In the genomic region with DNA sequence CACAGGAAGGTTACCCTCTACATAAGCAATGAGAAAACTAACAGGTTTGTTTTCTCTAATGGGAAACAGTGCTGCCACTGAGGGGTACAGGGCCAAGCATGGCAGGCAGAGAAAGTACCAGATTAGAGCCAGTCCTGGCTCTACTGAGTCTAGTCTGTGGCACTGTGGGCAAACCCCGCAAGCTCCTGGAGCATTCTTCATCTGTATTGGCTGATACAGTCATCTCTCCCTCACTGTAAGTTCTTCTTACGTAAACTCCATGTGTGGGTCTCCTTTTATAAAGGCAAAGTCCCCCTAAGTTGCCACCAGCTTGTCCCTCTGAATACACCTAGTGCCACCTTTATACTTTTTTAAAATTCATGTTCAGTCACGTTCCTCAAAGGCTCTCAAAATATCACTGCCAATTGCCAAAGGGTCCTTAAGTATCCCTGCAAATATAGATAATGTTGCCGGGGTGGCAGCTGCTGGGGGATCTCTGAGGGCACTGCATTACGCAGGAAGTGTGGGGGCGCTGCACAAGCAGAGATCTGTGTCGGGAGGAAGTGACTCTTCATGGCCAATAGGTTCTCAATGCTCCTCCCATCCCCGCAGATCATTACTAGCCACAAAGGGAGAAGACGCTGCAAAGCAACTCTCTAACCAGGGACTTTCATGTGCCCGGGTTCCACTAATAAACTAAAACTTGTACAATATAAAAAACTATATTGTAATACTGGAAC, we compare ENCODE assay signal across 9 cellular contexts. TPM values are rescaled to one million over a fixed set of nuclear protein-coding genes. Genes with fewer than 3 reads are reported as not detected.
DNase-seq lines count a peak whose midpoint lies in the region; ATAC-seq and TF ChIP-seq lines count a peak whose summit lies in the region.
"Had no signal": no experiment of that assay in that cellular context is flagged by ENCODE, and none has a peak within 500 bp of the region (broad histone marks: within the 10 kb centered on the region; RNA-seq: fewer than 3 reads in every experiment).

No MANE protein-coding gene starts in this region.

- no peaks in the 10 kb centered on the region for H3K36me3 ChIP-seq in breast epithelium
- H3K36me3 ChIP-seq in ascending aorta, result peaks cover 0 to 3% of the 10 kb centered on the region in 2 donors

- in situ Hi-C loops in GM13977 (cut with MboI; ENCODE audit: low pct_unique_long_range_greater_than_20kb, low sequenced_read_pairs, unreplicated experiment), result no loop called here

- peak; percentile 52 for ATAC-seq in HG02943 (IDR thresholded peaks at IDR 0.05; ENCODE audit: low read depth, unreplicated experiment)

- no peaks in the 10 kb centered on the region for H3K27me3 ChIP-seq in breast epithelium
- H3K27me3 ChIP-seq in ascending aorta, result no peaks in the 10 kb centered on the region
- H3K27me3 ChIP-seq: heart right ventricle had no signal

- H3K4me3 ChIP-seq in breast epithelium (no peak overlapping the region), ascending aorta (no peak overlapping the region)

- H3K27ac ChIP-seq in breast epithelium, result peak overlapping the region; percentile 4 to 33
- peak overlapping the region in 1 of 2 donors; percentile 41 for H3K27ac ChIP-seq in ascending aorta

- peak; percentile 30 for TF ChIP-seq CTCF in GM13977 (IDR thresholded peaks at IDR 0.05; ENCODE audit: extremely low read depth, insufficient read depth, missing control alignments)
- no peak for TF ChIP-seq CTCF in breast epithelium (IDR thresholded peaks at IDR 0.05)
- no peak for TF ChIP-seq CTCF in ascending aorta (IDR thresholded peaks at IDR 0.05)

- intact Hi-C loops in breast epithelium (cut with DNase I; ENCODE audit: low total_unique reads), result no loop called here
- intact Hi-C loops in ascending aorta (cut with DNase I), result no loop called here

- peak; percentile 74 for DNase-seq in GM13977 (ENCODE audit: low spot score)
- DNase-seq in T-helper 9 cell, result peak; percentile 64
- no peak for DNase-seq in breast epithelium (ENCODE audit: low spot score in 2 of 2)
- peak in 2 of 3 donors; percentile 42 to 44 for DNase-seq in stimulated activated CD4-positive, alpha-beta T cell treated with anti-CD3 and anti-CD28 coated beads, TNF-alpha, amount 100 ng/mL, for 1 hour (ENCODE audit: low read depth in 3 of 3, low spot score in 1 of 3)
- DNase-seq in ascending aorta (ENCODE audit: low spot score in 2 of 2), result no peak
- DNase-seq in inferior parietal cortex (ENCODE audit: extremely low spot score), result no peak
- DNase-seq in NCI-H526 treated with DMSO at 0.1 percent for 48 hours (lab: John Stamatoyannopoulos, UW), result no peak
- DNase-seq: heart right ventricle had no signal

- TF ChIP-seq POLR2A in breast epithelium (IDR thresholded peaks at IDR 0.05), result no peak

- H3K9me3 ChIP-seq in breast epithelium, result no peaks in the 10 kb centered on the region
- no peaks in the 10 kb centered on the region for H3K9me3 ChIP-seq in ascending aorta
- H3K9me3 ChIP-seq: heart right ventricle had no signal

- H3K4me1 ChIP-seq in breast epithelium, result no peaks in the 10 kb centered on the region
- peaks cover 0 to 14% of the 10 kb centered on the region in 2 donors for H3K4me1 ChIP-seq in ascending aorta

RNA-seq across cellular contexts. Expression of a gene that starts 18.8 kb away (rescaled TPM):
- total RNA-seq in breast epithelium, result 10 to 100 TPM; 66.4 to 84.6 (median 67.4) TPM
- 180 TPM for total RNA-seq in ascending aorta

Comparison
In these comparisons a context has a peak if more than half of its experiments do, and no peak if none do; other contexts are left out.
1. DNase-seq: peak in GM13977 (single experiment), T-helper 9 cell (single experiment) and stimulated activated CD4-positive, alpha-beta T cell treated with anti-CD3 and anti-CD28 coated beads, TNF-alpha, amount 100 ng/mL, for 1 hour (2 of 3); none in breast epithelium (0 of 2), ascending aorta (0 of 2), inferior parietal cortex (single experiment) and NCI-H526 treated with DMSO at 0.1 percent for 48 hours (single experiment).